8 cellular contexts compared by ENCODE assay signal in genomic region chr17:79186406-79186805, GRCh38.
"Had no signal": no experiment of that assay in that cellular context is flagged by ENCODE, and none has a peak within 500 bp of the region (broad histone marks: within the 10 kb centered on the region; RNA-seq: fewer than 3 reads in every experiment).

No MANE protein-coding gene starts in this region.

- H3K4me3 ChIP-seq: GM23338, HAP-1 had no signal

- ATAC-seq: GM23338, HCT116, HepG2 had no signal

- H3K9me3 ChIP-seq: HAP-1 had no signal

- H3K27ac ChIP-seq: HL-60 had no signal

- H2AFZ ChIP-seq: GM23338 had no signal

- H3K4me1 ChIP-seq: HAP-1 had no signal

- H3K4me2 ChIP-seq: GM23338 had no signal

- DNase-seq: H7, HFFc6, KBM-7 had no signal

- H3K36me3 ChIP-seq: HAP-1 had no signal
